Comparison of ENCODE assay signal across 11 cellular contexts in the genomic region with DNA sequence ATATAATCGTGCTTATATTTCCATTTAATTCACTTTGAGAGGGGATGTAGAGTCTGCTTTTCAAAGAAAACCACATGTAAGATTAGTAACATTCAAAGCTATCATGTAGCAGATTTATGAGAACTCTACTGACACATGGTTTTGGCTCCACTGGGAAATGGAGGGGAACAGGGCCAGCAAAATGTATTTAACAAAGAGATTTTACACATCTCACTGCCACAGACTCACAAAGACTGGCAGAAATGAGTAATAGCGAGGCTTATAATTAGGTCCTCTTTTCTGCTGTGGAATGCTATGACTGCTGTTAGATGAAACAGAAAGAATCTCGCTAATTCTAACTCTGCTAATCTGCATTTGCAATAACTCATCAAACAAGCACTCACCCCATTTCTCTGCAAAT. TPM values are rescaled to one million over a fixed set of nuclear protein-coding genes. Genes with fewer than 3 reads are reported as not detected.
DNase-seq lines count a peak whose midpoint lies in the region; ATAC-seq and TF ChIP-seq lines count a peak whose summit lies in the region.
"Had no signal": no experiment of that assay in that cellular context is flagged by ENCODE, and none has a peak within 500 bp of the region (broad histone marks: within the 10 kb centered on the region; RNA-seq: fewer than 3 reads in every experiment).

No MANE protein-coding gene starts in this region.

- TF ChIP-seq EP300 in upper lobe of left lung (IDR thresholded peaks at IDR 0.05) = no peak

- peaks cover 12% of the 10 kb centered on the region for H3K36me3 Mint-ChIP-seq in activated naive CD4-positive, alpha-beta T cell treated with anti-CD3 and anti-CD28 coated beads for 36 hours (ENCODE audit: low read depth)

- H3K9me3 Mint-ChIP-seq in activated naive CD4-positive, alpha-beta T cell treated with anti-CD3 and anti-CD28 coated beads for 36 hours = no peaks in the 10 kb centered on the region
- H3K9me3 Mint-ChIP-seq: CD14-positive monocyte had no signal

- TF ChIP-seq POLR2A in upper lobe of left lung (IDR thresholded peaks at IDR 0.05) = no peak

- no peaks in the 10 kb centered on the region for H3K27me3 ChIP-seq in upper lobe of left lung

- no peak overlapping the region for H3K27ac ChIP-seq in upper lobe of left lung

- peak overlapping the region; percentile 10 for H3K27ac Mint-ChIP-seq in activated naive CD4-positive, alpha-beta T cell treated with anti-CD3 and anti-CD28 coated beads for 36 hours

- intact Hi-C loops in activated naive CD4-positive, alpha-beta T cell treated with anti-CD3 and anti-CD28 coated beads for 36 hours (cut with micrococcal nuclease) = loop anchor here (2.0 kb wide), 2 partner anchors 178 to 388 kb away; no protein-coding TSS in a partner anchor
- intact Hi-C loops in posterior cingulate gyrus (cut with DNase I) = no loop called here
- intact Hi-C loops in Right ventricle myocardium superior (cut with DNase I) = loop anchor here (5.0 kb wide), 1 partner anchor 54 kb away; no protein-coding TSS in a partner anchor

- peak; percentile 51 for DNase-seq in activated naive CD4-positive, alpha-beta T cell treated with anti-CD3 and anti-CD28 coated beads for 36 hours
- no peak for DNase-seq in activated naive CD4-positive, alpha-beta T cell treated with Interleukin-2 at 50 U/mL for 16 hours
- DNase-seq in astrocyte of the spinal cord (ENCODE audit: low read depth, low spot score) (peak; percentile 73), stromal cell of bone marrow (ENCODE audit: low read depth) (peak; percentile 79), posterior cingulate gyrus (no peak), upper lobe of left lung (no peak), Right ventricle myocardium superior (no peak)
- DNase-seq: activated CD4-positive, alpha-beta T cell treated with anti-CD3 and anti-CD28 coated beads, Interleukin-2, amount 50 U/mL, for 48 hours; mammary epithelial cell had no signal

- no peak overlapping the region for H3K4me3 Mint-ChIP-seq in activated naive CD4-positive, alpha-beta T cell treated with anti-CD3 and anti-CD28 coated beads for 36 hours
- H3K4me3 Mint-ChIP-seq: CD14-positive monocyte had no signal

- ATAC-seq in HG02870 (IDR thresholded peaks at IDR 0.05; ENCODE audit: unreplicated experiment) (peak; percentile 23), upper lobe of left lung (ENCODE audit: low FRiP score in 2 of 2) (no peak), Right ventricle myocardium superior (ENCODE audit: poor library complexity) (no peak)

- peaks cover 61% of the 10 kb centered on the region for H3K4me1 Mint-ChIP-seq in activated naive CD4-positive, alpha-beta T cell treated with anti-CD3 and anti-CD28 coated beads for 36 hours (ENCODE audit: low read depth)

- in situ Hi-C loops in astrocyte of the spinal cord (cut with HindIII; ENCODE audit: low sequenced_read_pairs) = no loop called here

- no peak for TF ChIP-seq CTCF in astrocyte of the spinal cord (IDR thresholded peaks at IDR 0.05; ENCODE audit: low read depth, low read length)
- no peak for TF ChIP-seq CTCF in upper lobe of left lung (IDR thresholded peaks at IDR 0.05)

- H3K9me3 ChIP-seq in upper lobe of left lung = no peaks in the 10 kb centered on the region

- H3K27me3 Mint-ChIP-seq in activated naive CD4-positive, alpha-beta T cell treated with anti-CD3 and anti-CD28 coated beads for 36 hours (ENCODE audit: low read depth) = no peaks in the 10 kb centered on the region

- H3K4me3 ChIP-seq in astrocyte of the spinal cord (ENCODE audit: low read depth, low read length) (no peak overlapping the region), upper lobe of left lung (no peak overlapping the region)

- 63% methylated on average over 3 of the region's 3 CpGs for WGBS in upper lobe of left lung, 2 donors

- CTCF ChIA-PET in activated naive CD4-positive, alpha-beta T cell treated with anti-CD3 and anti-CD28 coated beads for 36 hours (lab: Charles Lee) = interaction anchor here (0.6 kb wide), 1 partner anchor 11 kb away, joined by 3 read pairs; no protein-coding TSS in a partner anchor

- H3K36me3 ChIP-seq in upper lobe of left lung = peaks cover 0 to 15% (median 3%) of the 10 kb centered on the region in 4 donors

- H3K4me1 ChIP-seq in upper lobe of left lung = peaks cover 13 to 39% (median 27%) of the 10 kb centered on the region in 4 donors

RNA-seq across cellular contexts. Expression of a gene that starts 4.5 kb away (rescaled TPM):
- 10 to 100 TPM; 29.5 to 29.7 TPM for total RNA-seq in activated naive CD4-positive, alpha-beta T cell treated with anti-CD3 and anti-CD28 coated beads for 36 hours
- total RNA-seq in upper lobe of left lung (100 to 1,000 TPM in 1 of 6 donors, 10 to 100 TPM in 5; 38.8 to 101 (median 77.6) TPM), Right ventricle myocardium superior (13.6 TPM)

Comparison
In these comparisons a context has a peak if more than half of its experiments do, and no peak if none do; other contexts are left out.
1. DNase-seq: peak in activated naive CD4-positive, alpha-beta T cell treated with anti-CD3 and anti-CD28 coated beads for 36 hours (single experiment), astrocyte of the spinal cord (single experiment) and stromal cell of bone marrow (single experiment); none in activated naive CD4-positive, alpha-beta T cell treated with Interleukin-2 at 50 U/mL for 16 hours (single experiment), posterior cingulate gyrus (0 of 10), upper lobe of left lung (0 of 2) and Right ventricle myocardium superior (single experiment).